ENCODE assay signal across 22 cellular contexts in the genomic region with DNA sequence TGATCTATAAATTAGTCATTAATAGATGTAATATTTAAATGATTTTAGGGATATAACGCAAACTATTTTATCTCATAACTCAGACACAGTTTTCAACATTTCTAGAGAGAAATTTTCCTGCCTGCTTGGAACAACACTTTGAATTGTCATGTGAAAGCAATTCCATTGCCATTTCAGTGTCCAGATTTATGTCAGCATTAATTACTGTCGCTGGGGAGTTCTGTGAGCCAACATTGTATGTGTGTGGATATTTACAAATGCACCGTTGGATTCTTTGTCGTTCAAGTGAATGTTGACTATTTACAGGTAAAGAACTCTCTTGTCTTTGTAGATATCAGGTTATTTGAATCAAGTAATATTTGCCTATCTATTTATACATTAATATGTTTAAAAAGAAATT.
DNase-seq lines count a peak whose midpoint lies in the region; FAIRE-seq and TF ChIP-seq lines count a peak whose summit lies in the region.
"Had no signal": no experiment of that assay in that cellular context is flagged by ENCODE, and none has a peak within 500 bp of the region (broad histone marks: within the 10 kb centered on the region; RNA-seq: fewer than 3 reads in every experiment).

No MANE protein-coding gene starts in this region.

- H3K27ac Mint-ChIP-seq in HFFc6: peak overlapping the region; percentile 89
- H3K27ac Mint-ChIP-seq in Calu3 (ENCODE audit: unreplicated experiment): no peak overlapping the region
- H3K27ac Mint-ChIP-seq: activated T-helper 1 cell treated with anti-CD3 and anti-CD28 coated beads, Interleukin-12 subunit alpha, Interleukin-12 subunit beta, Interleukin-2, Interleukin-4 antibody, amounts not matched to agents 30 ng/mL and 10 ng/mL and 1 ng/mL, durations not matched to agents 14 hours and 24 hours and 36 hours; immature natural killer cell; naive thymus-derived CD4-positive, alpha-beta T cell; stimulated activated naive CD8-positive, alpha-beta T cell treated with anti-CD3 and anti-CD28 coated beads, Interleukin-15, Interleukin-2, amounts not matched to agents 100 ng/mL and 50 ng/mL, for 24 hours; WTC11 had no signal

- peak; percentile 41 for FAIRE-seq in islet of Langerhans (lab: Jason Lieb, UNC)
- FAIRE-seq: GM18507 had no signal

- H3K36me3 Mint-ChIP-seq in HFFc6 (ENCODE audit: low read depth) (peaks cover 48% of the 10 kb centered on the region), Calu3 (ENCODE audit: insufficient read depth, unreplicated experiment) (no peaks in the 10 kb centered on the region)

- H3K27me3 Mint-ChIP-seq in HFFc6 (ENCODE audit: insufficient read depth) (no peaks in the 10 kb centered on the region; the same call in 1 of the 2 replicates), Calu3 (ENCODE audit: unreplicated experiment) (no peaks in the 10 kb centered on the region)
- H3K27me3 Mint-ChIP-seq: naive thymus-derived CD4-positive, alpha-beta T cell; stimulated activated naive CD8-positive, alpha-beta T cell treated with anti-CD3 and anti-CD28 coated beads, Interleukin-15, Interleukin-2, amounts not matched to agents 100 ng/mL and 50 ng/mL, for 24 hours had no signal

- H3K9me3 Mint-ChIP-seq in HFFc6 (peaks cover 17% of the 10 kb centered on the region), Calu3 (ENCODE audit: low read depth, unreplicated experiment) (no peaks in the 10 kb centered on the region)

- BruUV-seq in Calu3 (replicated peaks; lab: Mats Ljungman, UMichigan): no TSS peak

- H3K4me1 Mint-ChIP-seq in HFFc6 (ENCODE audit: low read depth): peaks cover 77% of the 10 kb centered on the region
- H3K4me1 Mint-ChIP-seq in Calu3 (ENCODE audit: low read depth, unreplicated experiment): no peaks in the 10 kb centered on the region

- TF ChIP-seq CTCF in HFFc6 (IDR thresholded peaks at IDR 0.05): no peak
- no peak for TF ChIP-seq CTCF in Calu3 (IDR thresholded peaks at IDR 0.05; ENCODE audit: unreplicated experiment)

- CTCF ChIA-PET in Calu3 (lab: Charles Lee): no interaction called here

- intact Hi-C loops in Calu3 (cut with micrococcal nuclease; ENCODE audit: unreplicated experiment): no loop called here

- peak; percentile 28 for DNase-seq in HFFc6
- peak; percentile 35 for DNase-seq in astrocyte of the hippocampus (ENCODE audit: low read depth, low spot score)
- DNase-seq in superior temporal gyrus (ENCODE audit: extremely low spot score): peak; percentile 83
- no peak for DNase-seq in dermis blood vessel endothelial cell
- no peak for DNase-seq in Calu3
- DNase-seq in CD1c-positive myeloid dendritic cell (ENCODE audit: extremely low spot score): no peak
- DNase-seq: ACHN; activated CD4-positive, alpha-beta T cell treated with anti-CD3 and anti-CD28 coated beads, Interleukin-2, amount 50 U/mL, for 1 hour; activated naive CD4-positive, alpha-beta T cell treated with anti-CD3 and anti-CD28 coated beads, Interleukin-2, amount 50 U/mL, for 16 hours; DMS79 treated with DMSO at 0.1 percent for 48 hours; immature natural killer cell; naive thymus-derived CD4-positive, alpha-beta T cell; NCI-H1436; NCI-H2107; NCI-H510A; Right ventricle myocardium superior; T1000 had no signal

- H3K4me3 Mint-ChIP-seq in HFFc6: peak overlapping the region; percentile 51
- H3K4me3 Mint-ChIP-seq in Calu3 (ENCODE audit: low read depth, unreplicated experiment): no peak overlapping the region
- H3K4me3 Mint-ChIP-seq: activated T-helper 1 cell treated with anti-CD3 and anti-CD28 coated beads, Interleukin-12 subunit alpha, Interleukin-12 subunit beta, Interleukin-2, Interleukin-4 antibody, amounts not matched to agents 30 ng/mL and 10 ng/mL and 1 ng/mL, durations not matched to agents 14 hours and 24 hours and 36 hours; immature natural killer cell; naive thymus-derived CD4-positive, alpha-beta T cell; stimulated activated naive CD8-positive, alpha-beta T cell treated with anti-CD3 and anti-CD28 coated beads, Interleukin-15, Interleukin-2, amounts not matched to agents 100 ng/mL and 50 ng/mL, for 24 hours; WTC11 had no signal

Comparison
In these comparisons a context has a peak if more than half of its experiments do, and no peak if none do; other contexts are left out.
1. DNase-seq: peak in HFFc6 (single experiment), astrocyte of the hippocampus (single experiment) and superior temporal gyrus (single experiment); none in dermis blood vessel endothelial cell (single experiment), Calu3 (single experiment) and CD1c-positive myeloid dendritic cell (single experiment).